Comparison of ENCODE assay signal across 15 cellular contexts in the genomic region with DNA sequence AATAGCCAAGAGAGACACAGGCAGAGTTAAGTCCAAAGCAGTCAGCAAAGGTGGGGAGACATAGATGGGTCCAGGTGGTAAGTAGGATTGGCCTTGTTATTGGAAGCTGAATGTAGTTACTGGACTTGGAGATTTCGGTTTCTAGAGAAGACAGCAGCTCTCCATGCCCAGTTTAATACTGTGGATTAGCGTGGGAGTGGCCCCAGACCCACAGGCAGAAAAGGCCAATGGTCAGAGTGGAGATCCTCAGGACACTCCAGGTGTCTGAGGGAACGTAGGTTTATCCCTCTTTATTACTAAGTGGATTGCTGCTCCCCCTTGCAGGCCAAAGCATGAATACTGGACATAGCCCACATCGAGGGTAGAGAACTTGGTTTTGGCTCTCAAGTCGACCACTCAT.
DNase-seq lines count a peak whose midpoint lies in the region; ATAC-seq and TF ChIP-seq lines count a peak whose summit lies in the region.
"Had no signal": no experiment of that assay in that cellular context is flagged by ENCODE, and none has a peak within 500 bp of the region (broad histone marks: within the 10 kb centered on the region; RNA-seq: fewer than 3 reads in every experiment).

No MANE protein-coding gene starts in this region.

- H2BK120ac ChIP-seq in neuronal stem cell (ENCODE audit: low read depth, low read length): no peak overlapping the region

- H3K9me3 Mint-ChIP-seq in dendritic cell treated with granulocyte-macrophage colony-stimulating factor and Interleukin-4, amounts not matched to agents 40 ng/mL and 50 ng/mL, for 4 days: no peaks in the 10 kb centered on the region

- H3K27me3 ChIP-seq in right atrium auricular region (no peaks in the 10 kb centered on the region), prostate gland (replicated peaks; ENCODE audit: insufficient read depth) (no peaks in the 10 kb centered on the region), uterus (no peaks in the 10 kb centered on the region), neuronal stem cell (ENCODE audit: control insufficient read depth in 3 of 3, insufficient read depth in 3 of 3, low read depth in 1 of 3, low read length in 3 of 3) (no peaks in the 10 kb centered on the region)
- H3K27me3 ChIP-seq: MG63 had no signal

- DNase-seq in right atrium auricular region (ENCODE audit: low spot score) (no peak), left ventricle myocardium superior (no peak), prostate gland (ENCODE audit: low spot score) (no peak), uterus (no peak), NCI-H1092 (lab: John Stamatoyannopoulos, UW) (no peak), neuronal stem cell (ENCODE audit: low spot score) (no peak)
- no peak for DNase-seq in activated T-cell treated with anti-CD3 and anti-CD28 coated beads, Interleukin-2, amount 50 U/mL, for 48 hours
- DNase-seq: activated naive CD8-positive, alpha-beta T cell treated with anti-CD3 and anti-CD28 coated beads, Interleukin-2, amount 50 U/mL, for 24 hours; activated T-cell treated with anti-CD3 and anti-CD28 coated beads for 4 hours; DMS79 treated with DMSO at 0.1 percent for 48 hours; MG63; NK-92 treated with Interleukin-12 subunit alpha and Interleukin-12 subunit beta, amount 100 ng/mL, for 24 hours; SW 1271 had no signal

- H3K4me3 ChIP-seq in right atrium auricular region (peak overlapping the region in 1 of 2 donors; percentile 34), prostate gland (no peak overlapping the region), uterus (no peak overlapping the region), neuronal stem cell (ENCODE audit: low read length in 2 of 2) (no peak overlapping the region)
- H3K4me3 ChIP-seq: MG63 had no signal

- ATAC-seq in left ventricle myocardium superior: no peak
- ATAC-seq: activated CD4-positive, CD25-positive, alpha-beta regulatory T cell treated with anti-CD3 and anti-CD28 coated beads, Interleukin-2, amount 50 U/mL, for 24 hours; activated naive CD8-positive, alpha-beta T cell treated with anti-CD3 and anti-CD28 coated beads, Interleukin-2, amount 50 U/mL, for 24 hours had no signal

- TF ChIP-seq POLR2A in prostate gland (IDR thresholded peaks at IDR 0.05): no peak
- no peak for TF ChIP-seq POLR2A in uterus (IDR thresholded peaks at IDR 0.05)

- H3K36me3 ChIP-seq in right atrium auricular region: no peaks in the 10 kb centered on the region
- no peaks in the 10 kb centered on the region for H3K36me3 ChIP-seq in prostate gland
- H3K36me3 ChIP-seq in uterus: no peaks in the 10 kb centered on the region
- no peaks in the 10 kb centered on the region for H3K36me3 ChIP-seq in neuronal stem cell (replicated peaks in 1 of 2; ENCODE audit: control insufficient read depth in 2 of 2, insufficient read depth in 2 of 2, low read length in 2 of 2)
- H3K36me3 ChIP-seq: MG63 had no signal

- H4K91ac ChIP-seq in neuronal stem cell (ENCODE audit: low read depth, low read length, poor library complexity): no peak overlapping the region

- H3K23ac ChIP-seq in neuronal stem cell (ENCODE audit: low read depth, low read length, poor library complexity): no peak overlapping the region

- intact Hi-C loops in left ventricle myocardium superior (cut with micrococcal nuclease) (loop anchor here (10.0 kb wide), 1 partner anchor 602 kb away; no protein-coding TSS in a partner anchor), prostate gland (cut with DNase I) (loop anchor here (5.0 to 10.0 kb wide), 3 partner anchors 322 to 894 kb away; a partner anchor contains a TSS), uterus (cut with DNase I; ENCODE audit: low total_unique reads) (loop anchor here (5.0 kb wide), 1 partner anchor 1204 kb away; no protein-coding TSS in a partner anchor)
- intact Hi-C loops in dendritic cell treated with granulocyte-macrophage colony-stimulating factor and Interleukin-4, amounts not matched to agents 40 ng/mL and 50 ng/mL, for 4 days (cut with micrococcal nuclease): no loop called here

- H3K18ac ChIP-seq in neuronal stem cell (ENCODE audit: low read length): no peak overlapping the region

- no peaks in the 10 kb centered on the region for H3K27me3 Mint-ChIP-seq in dendritic cell treated with granulocyte-macrophage colony-stimulating factor and Interleukin-4, amounts not matched to agents 40 ng/mL and 50 ng/mL, for 4 days

- peaks cover 83% of the 10 kb centered on the region for H3K4me1 Mint-ChIP-seq in dendritic cell treated with granulocyte-macrophage colony-stimulating factor and Interleukin-4, amounts not matched to agents 40 ng/mL and 50 ng/mL, for 4 days (ENCODE audit: low read depth)

- peak overlapping the region; percentile 95 to 98 for H3K27ac ChIP-seq in right atrium auricular region
- H3K27ac ChIP-seq in prostate gland: peak overlapping the region; percentile 90
- H3K27ac ChIP-seq in uterus: peak overlapping the region; percentile 95 to 96
- H3K27ac ChIP-seq in neuronal stem cell (replicated peaks; ENCODE audit: low read length): no peak overlapping the region

- no peak overlapping the region for H4K8ac ChIP-seq in neuronal stem cell (ENCODE audit: low read depth, low read length)

- no peak overlapping the region for H2BK12ac ChIP-seq in neuronal stem cell (ENCODE audit: low read length)

- no peak overlapping the region for H3K4me3 Mint-ChIP-seq in dendritic cell treated with granulocyte-macrophage colony-stimulating factor and Interleukin-4, amounts not matched to agents 40 ng/mL and 50 ng/mL, for 4 days
- H3K4me3 Mint-ChIP-seq: activated naive CD8-positive, alpha-beta T cell treated with anti-CD3 and anti-CD28 coated beads, Interleukin-2, amount 50 U/mL, for 24 hours had no signal

- TF ChIP-seq CTCF in right atrium auricular region (IDR thresholded peaks at IDR 0.05): no peak
- TF ChIP-seq CTCF in prostate gland (IDR thresholded peaks at IDR 0.05): no peak
- peak in 1 of 4 experiments; percentile 4 for TF ChIP-seq CTCF in uterus (IDR thresholded peaks at IDR 0.05)

- no peak overlapping the region for H3K14ac ChIP-seq in neuronal stem cell (ENCODE audit: low read length)

- no peak overlapping the region for H2BK5ac ChIP-seq in neuronal stem cell (ENCODE audit: low read length)

- no peaks in the 10 kb centered on the region for H3K9me3 ChIP-seq in right atrium auricular region
- no peaks in the 10 kb centered on the region for H3K9me3 ChIP-seq in prostate gland
- H3K9me3 ChIP-seq in uterus: no peaks in the 10 kb centered on the region
- H3K9me3 ChIP-seq in neuronal stem cell (replicated peaks in 1 of 2; ENCODE audit: control insufficient read depth in 2 of 2, insufficient read depth in 1 of 2, low read depth in 1 of 2, low read length in 2 of 2): no peaks in the 10 kb centered on the region

- no peak overlapping the region for H3K4ac ChIP-seq in neuronal stem cell (ENCODE audit: low read length)

- no peak overlapping the region for H2AK5ac ChIP-seq in neuronal stem cell (ENCODE audit: low read depth, low read length)

- H3K4me1 ChIP-seq in right atrium auricular region: peaks cover 0 to 73% of the 10 kb centered on the region in 2 donors
- H3K4me1 ChIP-seq in prostate gland (replicated peaks): peaks cover 9% of the 10 kb centered on the region
- peaks cover 9 to 13% of the 10 kb centered on the region in 2 donors for H3K4me1 ChIP-seq in uterus
- peaks cover 0 to 9% of the 10 kb centered on the region in 2 donors for H3K4me1 ChIP-seq in neuronal stem cell (ENCODE audit: control insufficient read depth in 2 of 2, insufficient read depth in 1 of 2, low read depth in 1 of 2, low read length in 2 of 2)

- peak overlapping the region; percentile 84 for H3K27ac Mint-ChIP-seq in dendritic cell treated with granulocyte-macrophage colony-stimulating factor and Interleukin-4, amounts not matched to agents 40 ng/mL and 50 ng/mL, for 4 days
- H3K27ac Mint-ChIP-seq: activated naive CD8-positive, alpha-beta T cell treated with anti-CD3 and anti-CD28 coated beads, Interleukin-2, amount 50 U/mL, for 24 hours had no signal

- H3K36me3 Mint-ChIP-seq in dendritic cell treated with granulocyte-macrophage colony-stimulating factor and Interleukin-4, amounts not matched to agents 40 ng/mL and 50 ng/mL, for 4 days (ENCODE audit: low read depth): no peaks in the 10 kb centered on the region

- no peak overlapping the region for H3K4me2 ChIP-seq in neuronal stem cell (ENCODE audit: insufficient read depth, low read length, poor library complexity, severe bottlenecking)

- no peak overlapping the region for H2BK15ac ChIP-seq in neuronal stem cell (ENCODE audit: low read length)

- H2AFZ ChIP-seq in neuronal stem cell (ENCODE audit: low read length): no peak overlapping the region

- no peak overlapping the region for H3K9ac ChIP-seq in neuronal stem cell (ENCODE audit: low read depth, low read length, poor library complexity)

- no peaks in the 10 kb centered on the region for H3K79me1 ChIP-seq in neuronal stem cell (ENCODE audit: low read depth, low read length)

- WGBS in prostate gland: 85% methylated on average over 5 of the region's 5 CpGs
- WGBS in neuronal stem cell (ENCODE audit: extremely low coverage in 2 of 2, insufficient read length in 2 of 2, insufficient replicate concordance in 1 of 2), 2 donors: no CpG with 5 or more reads among the region's 5 CpGs
